In genomic region chr1:41464886-41465285, GRCh38 we compare ENCODE assay signal across 1 cellular context.
TF ChIP-seq lines count a peak whose summit lies in the region.

No MANE protein-coding gene starts in this region.

TF ChIP-seq in SK-N-SH, 30 proteins besides CTCF, POLR2A, EP300 and RAD21 (continued from another document):
- no peak for TF ChIP-seq IRF3 (IDR thresholded peaks at IDR 0.05; ENCODE audit: low read depth, low read length)
- TF ChIP-seq SIN3A (IDR thresholded peaks at IDR 0.05; ENCODE audit: borderline replicate concordance, low read depth, low read length): no peak
- TF ChIP-seq TEAD4 (IDR thresholded peaks at IDR 0.05; ENCODE audit: borderline replicate concordance, insufficient read depth): no peak
